1 cellular context compared by ENCODE assay signal in genomic region chr7:93147358-93147757, GRCh38.
TF ChIP-seq lines count a peak whose summit lies in the region.

No MANE protein-coding gene starts in this region.

TF ChIP-seq in GM12878, 131 proteins besides CTCF, POLR2A, EP300 and RAD21:
- 0 out of 2 replicates have a peak, but pooled peaks have one; percentile 21 for TF ChIP-seq EED (IDR thresholded peaks at IDR 0.05; ENCODE audit: low read depth)
- TF ChIP-seq PAX8 (IDR thresholded peaks at IDR 0.05), result no peak
- no peak for TF ChIP-seq REST (IDR thresholded peaks at IDR 0.05; ENCODE audit: low read depth, low read length)
- TF ChIP-seq BCL11A (IDR thresholded peaks at IDR 0.05; ENCODE audit: low read depth, low read length), result no peak
- peak; percentile 40; the same call in 1 of the 2 replicates for TF ChIP-seq RUNX3 (IDR thresholded peaks at IDR 0.05; ENCODE audit: low read length)
- no peak for TF ChIP-seq SPI1 (IDR thresholded peaks at IDR 0.05; ENCODE audit: borderline replicate concordance, insufficient read depth, low read depth, low read length)
- TF ChIP-seq ZNF384 (IDR thresholded peaks at IDR 0.05; ENCODE audit: borderline replicate concordance, low read depth, low read length), result no peak
- no peak for TF ChIP-seq NR2C2 (IDR thresholded peaks at IDR 0.05; ENCODE audit: borderline replicate concordance, control insufficient read depth, insufficient read length, low read depth)
- TF ChIP-seq KDM1A (IDR thresholded peaks at IDR 0.05; ENCODE audit: borderline replicate concordance), result no peak
